In genomic region chr14:50053935-50054334, GRCh38 we compare ENCODE assay signal across 1 cellular context.
TF ChIP-seq lines count a peak whose summit lies in the region.

No MANE protein-coding gene starts in this region.

TF ChIP-seq in IMR-90, 13 proteins besides CTCF, POLR2A, EP300 and RAD21 (continued from another document):
- TF ChIP-seq MAZ (IDR thresholded peaks at IDR 0.05; ENCODE audit: borderline replicate concordance, low read depth, low read length): no peak
- no peak for TF ChIP-seq ELK1 (IDR thresholded peaks at IDR 0.05; ENCODE audit: borderline replicate concordance, low read depth, low read length)
- no peak for TF ChIP-seq USF2 (IDR thresholded peaks at IDR 0.05; ENCODE audit: low read depth, low read length)
- TF ChIP-seq FOS (IDR thresholded peaks at IDR 0.05; ENCODE audit: low read depth, low read length): no peak
- TF ChIP-seq MAFK (IDR thresholded peaks at IDR 0.05; ENCODE audit: low read depth, low read length): no peak
- no peak for TF ChIP-seq CHD1 (IDR thresholded peaks at IDR 0.05; ENCODE audit: low read depth, low read length)
